8 cellular contexts compared by ENCODE assay signal in the genomic region with DNA sequence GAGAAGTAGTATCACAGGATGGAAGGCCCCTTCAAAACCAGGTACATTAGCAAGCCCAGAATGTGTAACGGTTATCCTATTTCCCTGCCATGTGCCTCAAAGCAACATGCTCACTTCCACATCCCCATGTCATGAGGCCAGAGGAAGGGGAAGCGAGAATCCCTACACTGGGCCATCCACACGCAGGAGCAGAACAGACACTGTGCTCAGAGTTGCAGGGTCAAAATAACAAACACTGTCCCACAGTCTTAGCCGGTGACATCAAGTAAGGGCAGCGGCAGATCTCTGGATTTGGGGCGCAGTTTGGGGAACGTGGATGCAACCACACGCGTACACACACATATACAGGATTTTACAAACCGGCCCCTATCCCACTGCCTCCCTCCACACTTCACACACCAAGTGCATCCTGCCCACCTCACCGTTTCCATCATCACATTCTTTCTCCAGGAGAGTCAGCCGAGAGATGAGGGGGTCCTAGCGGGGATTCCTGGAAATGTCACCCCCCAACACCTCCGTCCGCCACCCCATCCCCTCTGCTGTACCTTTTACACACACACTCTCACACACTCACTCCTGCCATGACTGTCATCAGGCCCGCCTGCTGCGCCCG. TPM values are rescaled to one million over a fixed set of nuclear protein-coding genes. Genes with fewer than 3 reads are reported as not detected.
DNase-seq lines count a peak whose midpoint lies in the region; ATAC-seq and TF ChIP-seq lines count a peak whose summit lies in the region.

No MANE protein-coding gene starts in this region.

- no peaks in the 10 kb centered on the region for H3K36me3 Mint-ChIP-seq in activated CD8-positive, alpha-beta T cell treated with anti-CD3 and anti-CD28 coated beads for 36 hours (ENCODE audit: low read depth)

- H3K27ac Mint-ChIP-seq in activated CD8-positive, alpha-beta T cell treated with anti-CD3 and anti-CD28 coated beads for 36 hours, result no peak overlapping the region

- WGBS in prostate gland, result 35% methylated on average over 18 of the region's 18 CpGs

- intact Hi-C loops in activated CD8-positive, alpha-beta T cell treated with anti-CD3 and anti-CD28 coated beads for 36 hours (cut with micrococcal nuclease), result loop anchor here (10.0 kb wide), 1 partner anchor 83 kb away; no protein-coding TSS in a partner anchor
- intact Hi-C loops in left ventricle myocardium inferior (cut with micrococcal nuclease), result no loop called here
- intact Hi-C loops in prostate gland (cut with DNase I), result loop anchor here (5.0 to 10.0 kb wide), 4 partner anchors 83 to 247 kb away; no protein-coding TSS in a partner anchor

- POLR2A ChIA-PET in activated CD8-positive, alpha-beta T cell treated with anti-CD3 and anti-CD28 coated beads for 36 hours (lab: Charles Lee), result no interaction called here

- H3K4me3 Mint-ChIP-seq in activated CD8-positive, alpha-beta T cell treated with anti-CD3 and anti-CD28 coated beads for 36 hours, result peak overlapping the region; percentile 47

- DNase-seq in HFF-Myc (ENCODE audit: extremely low read depth, low read depth) (no peak), left ventricle myocardium inferior (no peak), prostate gland (ENCODE audit: low spot score) (no peak), SKM-1 (lab: John Stamatoyannopoulos, UW; ENCODE audit: unreplicated experiment) (no peak), RKO (ENCODE audit: low spot score) (no peak), Kasumi-1 (lab: John Stamatoyannopoulos, UW) (no peak)
- no peak for DNase-seq in activated CD8-positive, alpha-beta T cell treated with anti-CD3 and anti-CD28 coated beads for 36 hours

- TF ChIP-seq POLR2A in prostate gland (IDR thresholded peaks at IDR 0.05), result no peak

- H3K27me3 Mint-ChIP-seq in activated CD8-positive, alpha-beta T cell treated with anti-CD3 and anti-CD28 coated beads for 36 hours, result peaks cover 26% of the 10 kb centered on the region

- no peaks in the 10 kb centered on the region for H3K36me3 ChIP-seq in left ventricle myocardium inferior
- no peaks in the 10 kb centered on the region for H3K36me3 ChIP-seq in prostate gland

- TF ChIP-seq CTCF in HFF-Myc (IDR thresholded peaks at IDR 0.05; ENCODE audit: low read depth, low read length, missing control alignments) (no peak), left ventricle myocardium inferior (IDR thresholded peaks at IDR 0.05; ENCODE audit: borderline replicate concordance) (no peak), prostate gland (IDR thresholded peaks at IDR 0.05) (no peak)
- no peak for TF ChIP-seq CTCF in activated CD8-positive, alpha-beta T cell treated with anti-CD3 and anti-CD28 coated beads for 36 hours (IDR thresholded peaks at IDR 0.05)

- H3K9me3 ChIP-seq in left ventricle myocardium inferior (replicated peaks), result no peaks in the 10 kb centered on the region
- no peaks in the 10 kb centered on the region for H3K9me3 ChIP-seq in prostate gland

- H3K27ac ChIP-seq in left ventricle myocardium inferior (replicated peaks) (peak overlapping the region; percentile 94), prostate gland (peak overlapping the region; percentile 77 to 80)

- H3K27me3 ChIP-seq in left ventricle myocardium inferior (ENCODE audit: low read depth) (no peaks in the 10 kb centered on the region), prostate gland (replicated peaks; ENCODE audit: insufficient read depth) (no peaks in the 10 kb centered on the region)

- peaks cover 9% of the 10 kb centered on the region for H3K4me1 Mint-ChIP-seq in activated CD8-positive, alpha-beta T cell treated with anti-CD3 and anti-CD28 coated beads for 36 hours (ENCODE audit: low read depth)

- CTCF ChIA-PET in activated CD8-positive, alpha-beta T cell treated with anti-CD3 and anti-CD28 coated beads for 36 hours (lab: Charles Lee), result interaction anchor here (1.0 to 2.6 kb wide), 5 partner anchors 9 to 246 kb away, joined by 3 to 13 read pairs (median 3); no protein-coding TSS in a partner anchor

- H3K4me3 ChIP-seq in HFF-Myc (replicated peaks; ENCODE audit: low read depth, low read length) (peak overlapping the region; percentile 60), left ventricle myocardium inferior (peak overlapping the region; percentile 96), prostate gland (peak overlapping the region; percentile 74 to 78)

- H3K4me1 ChIP-seq in left ventricle myocardium inferior, result peaks cover 26% of the 10 kb centered on the region
- H3K4me1 ChIP-seq in prostate gland (replicated peaks), result peaks cover 4% of the 10 kb centered on the region

- H3K9me3 Mint-ChIP-seq in activated CD8-positive, alpha-beta T cell treated with anti-CD3 and anti-CD28 coated beads for 36 hours, result no peaks in the 10 kb centered on the region

- no peak for ATAC-seq in activated CD8-positive, alpha-beta T cell treated with anti-CD3 and anti-CD28 coated beads for 36 hours
- no peak for ATAC-seq in GM19395 (IDR thresholded peaks at IDR 0.05; ENCODE audit: unreplicated experiment)

RNA-seq across cellular contexts. Expression of gene APBA1, which starts 0.8 kb away (rescaled TPM):
- total RNA-seq in activated CD8-positive, alpha-beta T cell treated with anti-CD3 and anti-CD28 coated beads for 36 hours, result under 1 TPM in 1 of 2 experiments, not detected in 1; 0.07 TPM
- total RNA-seq in left ventricle myocardium inferior, result 3.0 TPM
- total RNA-seq in prostate gland, result 1 to 10 TPM; 2.2 to 7.5 TPM
